In genomic region chr5:180348316-180348715, GRCh38 we compare ENCODE assay signal across 1 cellular context.
TF ChIP-seq lines count a peak whose summit lies in the region.

No MANE protein-coding gene starts in this region.

TF ChIP-seq in H1, 55 proteins besides CTCF, POLR2A, EP300 and RAD21:
- TF ChIP-seq BACH1 (IDR thresholded peaks at IDR 0.05; ENCODE audit: low read length) (no peak), RXRA (IDR thresholded peaks at IDR 0.05; ENCODE audit: insufficient read depth, low read depth, low read length) (no peak), POLR2AphosphoS5 (IDR thresholded peaks at IDR 0.05; ENCODE audit: low read depth, low read length) (peak; percentile 19; the same call in 1 of the 2 replicates)
